In genomic region chrX:12153317-12153716, GRCh38 we compare ENCODE assay signal across 22 cellular contexts. TPM values are rescaled to one million over a fixed set of nuclear protein-coding genes. Genes with fewer than 3 reads are reported as not detected.
DNase-seq lines count a peak whose midpoint lies in the region; ATAC-seq, FAIRE-seq and TF ChIP-seq lines count a peak whose summit lies in the region.
"Had no signal": no experiment of that assay in that cellular context is flagged by ENCODE, and none has a peak within 500 bp of the region (broad histone marks: within the 10 kb centered on the region; RNA-seq: fewer than 3 reads in every experiment).

No MANE protein-coding gene starts in this region.

- H3K9ac ChIP-seq in endothelial cell of umbilical vein (replicated peaks; ENCODE audit: extremely low read depth, insufficient read depth, low read length): no peak overlapping the region
- H3K9ac ChIP-seq: BLaER1 had no signal

- POLR2A ChIA-PET in A549 (lab: Yijun Ruan, JAX): no interaction called here
- POLR2A ChIA-PET in endothelial cell of umbilical vein (lab: Charles Lee): no interaction called here

- H3K27me3 ChIP-seq in endothelial cell of umbilical vein (ENCODE audit: control insufficient read depth in 2 of 2, insufficient read depth in 2 of 2, low read length in 2 of 2) (no peaks in the 10 kb centered on the region), MG63 (no peaks in the 10 kb centered on the region)
- H3K27me3 ChIP-seq: BE2C had no signal

- H3K36me3 Mint-ChIP-seq in osteocyte (ENCODE audit: unreplicated experiment): no peaks in the 10 kb centered on the region
- H3K36me3 Mint-ChIP-seq: CD14-positive monocyte; CD4-positive, alpha-beta memory T cell; CD4-positive, CD25-positive, alpha-beta regulatory T cell; CD8-positive, alpha-beta memory T cell had no signal

- no peak overlapping the region for H3K4me3 ChIP-seq in A549
- H3K4me3 ChIP-seq in endothelial cell of umbilical vein (replicated peaks in 1 of 3; ENCODE audit: insufficient read depth in 1 of 3, low read depth in 1 of 3, low read length in 3 of 3): no peak overlapping the region
- H3K4me3 ChIP-seq in MG63: no peak overlapping the region
- H3K4me3 ChIP-seq: BLaER1 had no signal

- peak; percentile 98 for FAIRE-seq in A549 (lab: Jason Lieb, UNC)
- FAIRE-seq in GM12892 (lab: Jason Lieb, UNC): peak; percentile 62
- FAIRE-seq in endothelial cell of umbilical vein (lab: Jason Lieb, UNC): peak; percentile 46
- FAIRE-seq: GM12891, GM18507 had no signal

- no TSS peak for BruUV-seq in endothelial cell of umbilical vein (replicated peaks; lab: Mats Ljungman, UMichigan)

- H3K9me3 Mint-ChIP-seq in osteocyte (ENCODE audit: unreplicated experiment): peaks cover 5% of the 10 kb centered on the region

- no peaks in the 10 kb centered on the region for H3K27me3 Mint-ChIP-seq in osteocyte (ENCODE audit: unreplicated experiment)
- H3K27me3 Mint-ChIP-seq: CD4-positive, alpha-beta memory T cell; CD4-positive, CD25-positive, alpha-beta regulatory T cell had no signal

- H3K27ac Mint-ChIP-seq in osteocyte (ENCODE audit: unreplicated experiment): peak overlapping the region; percentile 75
- H3K27ac Mint-ChIP-seq: CD14-positive monocyte; CD4-positive, alpha-beta memory T cell; CD4-positive, CD25-positive, alpha-beta regulatory T cell; CD8-positive, alpha-beta memory T cell had no signal

- peaks cover 16% of the 10 kb centered on the region for H3K4me1 Mint-ChIP-seq in osteocyte (ENCODE audit: unreplicated experiment)
- H3K4me1 Mint-ChIP-seq: CD14-positive monocyte; CD4-positive, alpha-beta memory T cell; CD4-positive, CD25-positive, alpha-beta regulatory T cell; CD8-positive, alpha-beta memory T cell had no signal

- TF ChIP-seq RAD21 in A549 (conservative IDR thresholded peaks at IDR 0.05 in 1 of 2, IDR thresholded peaks at IDR 0.05 in 1 of 2): no peak

- H3K36me3 ChIP-seq in endothelial cell of umbilical vein (ENCODE audit: control insufficient read depth in 2 of 2, extremely low read depth in 1 of 2, insufficient read depth in 2 of 2, low read length in 2 of 2) (no peaks in the 10 kb centered on the region), MG63 (no peaks in the 10 kb centered on the region)
- H3K36me3 ChIP-seq: BE2C, BLaER1 had no signal

- no peak for TF ChIP-seq EP300 in A549 (IDR thresholded peaks at IDR 0.05)

- no peaks in the 10 kb centered on the region for H3K79me2 ChIP-seq in endothelial cell of umbilical vein (ENCODE audit: control insufficient read depth, insufficient read depth, low read length)

- dilution Hi-C loops in endothelial cell of umbilical vein (cut with MboI; ENCODE audit: extremely low pct_ligation_motif_present, low sequenced_read_pairs): no loop called here

- no peaks in the 10 kb centered on the region for H3K9me1 ChIP-seq in endothelial cell of umbilical vein (replicated peaks; ENCODE audit: control insufficient read depth, extremely low read depth, insufficient read depth, low read length)

- 93% methylated on average over 4 of the region's 4 CpGs for WGBS in A549 (ENCODE audit: missing lambda C conversion rate)

- ATAC-seq in A549 (no peak), GM19467 (IDR thresholded peaks at IDR 0.05; ENCODE audit: unreplicated experiment) (no peak)

- H2AFZ ChIP-seq in endothelial cell of umbilical vein (ENCODE audit: low read depth, low read length): no peak overlapping the region

- H4K20me1 ChIP-seq in endothelial cell of umbilical vein (replicated peaks; ENCODE audit: control insufficient read depth, extremely low read depth, insufficient read depth, low read length): no peaks in the 10 kb centered on the region
- H4K20me1 ChIP-seq: BLaER1 had no signal

- TF ChIP-seq CTCF in A549 (IDR thresholded peaks at IDR 0.05): no peak
- TF ChIP-seq CTCF in endothelial cell of umbilical vein (IDR thresholded peaks at IDR 0.05; ENCODE audit: extremely low read depth in 1 of 2, insufficient read depth in 1 of 2, low read depth in 1 of 2, low read length in 2 of 2): no peak
- TF ChIP-seq CTCF in osteocyte (IDR thresholded peaks at IDR 0.05): no peak

- no peak overlapping the region; a peak in 1 of 6 replicates for H3K27ac ChIP-seq in A549
- no peak overlapping the region for H3K27ac ChIP-seq in endothelial cell of umbilical vein (ENCODE audit: insufficient read depth, low read depth, low read length)
- H3K27ac ChIP-seq: 22Rv1, BLaER1 had no signal

- H3K4me2 ChIP-seq in A549 (no peak overlapping the region), endothelial cell of umbilical vein (ENCODE audit: insufficient read depth, low read length) (no peak overlapping the region)
- H3K4me2 ChIP-seq: BLaER1 had no signal

- DNase-seq in A549 (ENCODE audit: low read depth in 1 of 2, low spot score in 1 of 2) (no peak), GM12892 (ENCODE audit: insufficient read length) (no peak), endothelial cell of umbilical vein (ENCODE audit: low read depth, low spot score) (no peak), osteocyte (ENCODE audit: extremely low spot score, unreplicated experiment) (no peak), GOT3 (lab: John Stamatoyannopoulos, UW) (no peak), MG63 (no peak)
- DNase-seq: ACHN; BE2C; C1 segment of cervical spinal cord; CD4-positive, alpha-beta memory T cell; CD4-positive, CD25-positive, alpha-beta regulatory T cell; CD8-positive, alpha-beta memory T cell; COR-L47; DMS79 treated with DMSO at 0.1 percent for 48 hours; GF-D8 had no signal

- TF ChIP-seq POLR2A in A549 (IDR thresholded peaks at IDR 0.05; ENCODE audit: low read length) (no peak), GM12892 (IDR thresholded peaks at IDR 0.05; ENCODE audit: low read depth, low read length) (no peak), endothelial cell of umbilical vein (IDR thresholded peaks at IDR 0.05; ENCODE audit: low read depth, low read length) (no peak)

- CTCF ChIA-PET in A549 (lab: Yijun Ruan, JAX) (interaction anchor here (0.9 kb wide), 1 partner anchor 14 kb away, joined by 3 read pairs; no protein-coding TSS in a partner anchor), endothelial cell of umbilical vein (lab: Charles Lee) (no interaction called here)

- peaks cover 15% of the 10 kb centered on the region for H3K4me1 ChIP-seq in A549
- H3K4me1 ChIP-seq in endothelial cell of umbilical vein (ENCODE audit: control insufficient read depth, extremely low read depth, insufficient read depth, low read length): no peaks in the 10 kb centered on the region
- H3K4me1 ChIP-seq: BE2C, BLaER1 had no signal

- no peaks in the 10 kb centered on the region for H3K9me3 ChIP-seq in A549
- H3K9me3 ChIP-seq in endothelial cell of umbilical vein (replicated peaks; ENCODE audit: control insufficient read depth, insufficient read depth, low read length): no peaks in the 10 kb centered on the region
- no peaks in the 10 kb centered on the region for H3K9me3 ChIP-seq in MG63
- H3K9me3 ChIP-seq: BE2C, BLaER1 had no signal

- no peak overlapping the region for H3K4me3 Mint-ChIP-seq in osteocyte (ENCODE audit: unreplicated experiment)
- H3K4me3 Mint-ChIP-seq: CD14-positive monocyte; CD4-positive, alpha-beta memory T cell; CD4-positive, CD25-positive, alpha-beta regulatory T cell; CD8-positive, alpha-beta memory T cell had no signal

- intact Hi-C loops in endothelial cell of umbilical vein (cut with micrococcal nuclease): no loop called here

TF ChIP-seq in A549, 52 proteins besides CTCF, POLR2A, EP300 and RAD21:
- no peak for TF ChIP-seq RARB (CRISPR knock-in tag; IDR thresholded peaks at IDR 0.05)
TF ChIP-seq in A549: peak in this region for 0.

TF ChIP-seq in endothelial cell of umbilical vein, 7 proteins besides CTCF, POLR2A, EP300 and RAD21:
- TF ChIP-seq GATA2 (IDR thresholded peaks at IDR 0.05; ENCODE audit: insufficient read depth, insufficient read length, low read depth, low read length): no peak
- no peak for TF ChIP-seq POLR2AphosphoS5 (IDR thresholded peaks at IDR 0.05; ENCODE audit: insufficient read depth, low read depth, low read length)

RNA-seq across cellular contexts. Expression of gene FRMPD4, which starts 15.0 kb away (rescaled TPM):
- polyA plus RNA-seq in A549 (2011; rRNA removed): 0.28 and 0.36 TPM in 2 replicates
- 0.10 and 0.12 TPM in 2 replicates for polyA plus RNA-seq in A549 (2012; cell fraction: cytosol; rRNA removed)
- polyA plus RNA-seq in A549 (2012; cell fraction: nucleus; rRNA removed): 0.08 and 0.27 TPM in 2 replicates
- polyA plus RNA-seq in A549 (2017; fragmentation: RNase III; extraction: RNeasy Plus Mini Kit Qiagen cat#74134 plus additional on column Dnase treatment): 0.04 to 0.08 TPM (median 0.07 TPM) in 3 replicates
- 0.39 and 0.91 TPM in 2 replicates for polyA minus RNA-seq in A549 (2011; rRNA and poly(A)+ RNA removed)
- polyA plus RNA-seq in GM12892 (2012; ENCODE audit: missing spikeins): not detected
- not detected in 2 replicates for total RNA-seq in endothelial cell of umbilical vein
- polyA plus RNA-seq in endothelial cell of umbilical vein: not detected in 2 replicates
- polyA plus RNA-seq in endothelial cell of umbilical vein (2011; cell fraction: cytosol; rRNA removed): under 0.01 TPM in 1 of 2 replicates, not detected in the other
- not detected in 2 replicates for polyA plus RNA-seq in endothelial cell of umbilical vein (2011; cell fraction: nucleus; rRNA removed)
- not detected in 2 replicates for polyA plus RNA-seq in endothelial cell of umbilical vein (2012)
- not detected in 2 replicates for polyA minus RNA-seq in endothelial cell of umbilical vein
- polyA minus RNA-seq in endothelial cell of umbilical vein (2011; cell fraction: cytosol; rRNA and poly(A)+ RNA removed): not detected
- not detected in 2 replicates for polyA minus RNA-seq in endothelial cell of umbilical vein (2011; cell fraction: nucleus; rRNA and poly(A)+ RNA removed)
- total RNA-seq in osteocyte: 1.6 and 1.7 TPM in 2 replicates
- 0.66 and 1.4 TPM in 2 replicates for total RNA-seq in MG63 (2014; rRNA removed; shearing (Covaris generic); ENCODE audit: low replicate concordance)
- total RNA-seq: A673; CD4-positive, alpha-beta memory T cell; CD4-positive, CD25-positive, alpha-beta regulatory T cell; CD8-positive, alpha-beta memory T cell had no signal
- polyA plus RNA-seq: CD14-positive monocyte; CD4-positive, alpha-beta memory T cell; CD4-positive, CD25-positive, alpha-beta regulatory T cell; CD8-positive, alpha-beta memory T cell had no signal
